In genomic region chr15:69713726-69714559, GRCh38 we compare ENCODE assay signal across 8 cellular contexts.
DNase-seq lines count a peak whose midpoint lies in the region; ATAC-seq and TF ChIP-seq lines count a peak whose summit lies in the region.

No MANE protein-coding gene starts in this region.

- TF ChIP-seq CTCF in osteoblast (IDR thresholded peaks at IDR 0.05; ENCODE audit: extremely low read depth, low read depth, low read length) (no peak), WERI-Rb-1 (IDR thresholded peaks at IDR 0.05; ENCODE audit: low read depth, low read length) (no peak)

- H3K4me1 ChIP-seq in osteoblast (ENCODE audit: insufficient read depth, low read length), result no peaks in the 10 kb centered on the region

- no peaks in the 10 kb centered on the region for H3K9me3 ChIP-seq in osteoblast (ENCODE audit: low read depth, low read length)
- H3K9me3 ChIP-seq in WERI-Rb-1 (ENCODE audit: severe bottlenecking), result no peaks in the 10 kb centered on the region

- H3K27ac ChIP-seq in osteoblast (ENCODE audit: low read depth, low read length) (no peak overlapping the region), WERI-Rb-1 (no peak overlapping the region)

- H3K4me3 ChIP-seq in osteoblast (ENCODE audit: insufficient read depth, low read length) (no peak overlapping the region), WERI-Rb-1 (ENCODE audit: low read depth, low read length) (no peak overlapping the region)

- H3K27me3 ChIP-seq in osteoblast (ENCODE audit: insufficient read depth, low read length), result peaks cover 28% of the 10 kb centered on the region
- no peaks in the 10 kb centered on the region for H3K27me3 ChIP-seq in WERI-Rb-1 (ENCODE audit: insufficient read depth, low read depth, severe bottlenecking)

- H3K36me3 ChIP-seq in osteoblast (ENCODE audit: insufficient read depth, low read length) (no peaks in the 10 kb centered on the region), WERI-Rb-1 (no peaks in the 10 kb centered on the region)

- H2AFZ ChIP-seq in osteoblast (ENCODE audit: low read length), result no peak overlapping the region

- H4K20me1 ChIP-seq in osteoblast (ENCODE audit: insufficient read depth, low read length), result no peaks in the 10 kb centered on the region

- peak; percentile 80 for ATAC-seq in GM19372 (IDR thresholded peaks at IDR 0.05; ENCODE audit: low read depth, unreplicated experiment)
- peak; percentile 92 for ATAC-seq in HG03378 (IDR thresholded peaks at IDR 0.05; ENCODE audit: unreplicated experiment)

- peak; percentile 63 for DNase-seq in activated CD8-positive, alpha-beta memory T cell treated with anti-CD3 and anti-CD28 coated beads, Interleukin-2, amount 50 U/mL, for 4 hours
- DNase-seq in stimulated activated CD4-positive, alpha-beta T cell treated with anti-CD3 and anti-CD28 coated beads, Interleukin-1b, Interleukin-23, amount 100 ng/mL, for 24 hours (ENCODE audit: low read depth in 4 of 4, low spot score in 1 of 4), result peak; percentile 15 to 61 (median 24)
- DNase-seq in osteoblast (ENCODE audit: insufficient read length, low spot score, missing footprints) (no peak), NCI-H1092 treated with DMSO at 0.1 percent for 48 hours (lab: John Stamatoyannopoulos, UW) (no peak), WERI-Rb-1 (no peak), NCI-H1694 treated with DMSO at 0.1 percent for 48 hours (lab: John Stamatoyannopoulos, UW) (no peak)

- no peak overlapping the region for H3K4me2 ChIP-seq in osteoblast (ENCODE audit: insufficient read depth, low read length)

- H3K79me2 ChIP-seq in osteoblast (ENCODE audit: insufficient read depth, low read length), result no peaks in the 10 kb centered on the region

Comparison
In these comparisons a context has a peak if more than half of its experiments do, and no peak if none do; other contexts are left out.
1. DNase-seq: peak in activated CD8-positive, alpha-beta memory T cell treated with anti-CD3 and anti-CD28 coated beads, Interleukin-2, amount 50 U/mL, for 4 hours (single experiment) and stimulated activated CD4-positive, alpha-beta T cell treated with anti-CD3 and anti-CD28 coated beads, Interleukin-1b, Interleukin-23, amount 100 ng/mL, for 24 hours (4 of 4); none in osteoblast (single experiment), NCI-H1092 treated with DMSO at 0.1 percent for 48 hours (single experiment), WERI-Rb-1 (single experiment) and NCI-H1694 treated with DMSO at 0.1 percent for 48 hours (single experiment).